Comparison of ENCODE assay signal across 8 cellular contexts in genomic region chr6:170292778-170293164, GRCh38. TPM values are rescaled to one million over a fixed set of nuclear protein-coding genes. Genes with fewer than 3 reads are reported as not detected.
DNase-seq lines count a peak whose midpoint lies in the region; ATAC-seq and TF ChIP-seq lines count a peak whose summit lies in the region.

No MANE protein-coding gene starts in this region.

- H3K27me3 Mint-ChIP-seq in activated naive CD4-positive, alpha-beta T cell treated with anti-CD3 and anti-CD28 coated beads for 36 hours (ENCODE audit: low read depth): peaks cover 51% of the 10 kb centered on the region

- H2AFZ ChIP-seq in PC-3 (ENCODE audit: low read length): peak overlapping the region; percentile 68; the same call in 1 of the 2 replicates

- H3K4me3 Mint-ChIP-seq in activated naive CD4-positive, alpha-beta T cell treated with anti-CD3 and anti-CD28 coated beads for 36 hours: no peak overlapping the region

- H3K9me3 Mint-ChIP-seq in activated naive CD4-positive, alpha-beta T cell treated with anti-CD3 and anti-CD28 coated beads for 36 hours: no peaks in the 10 kb centered on the region

- H3K9ac ChIP-seq in PC-3 (ENCODE audit: low read length): no peak overlapping the region

- H3K9me3 ChIP-seq in PC-3 (ENCODE audit: low read length): no peaks in the 10 kb centered on the region
- H3K9me3 ChIP-seq in thoracic aorta: no peaks in the 10 kb centered on the region

- intact Hi-C loops in activated naive CD4-positive, alpha-beta T cell treated with anti-CD3 and anti-CD28 coated beads for 36 hours (cut with micrococcal nuclease): loop anchor here (1.0 to 10.0 kb wide), 13 partner anchors 115 to 1398 kb away; partner anchors contain the start of genes C6orf120 and WDR27
- intact Hi-C loops in PC-3 (cut with micrococcal nuclease): loop anchor here (1.0 to 5.0 kb wide), 5 partner anchors 114 to 500 kb away; no protein-coding TSS in a partner anchor

- H3K9me2 ChIP-seq in PC-3 (replicated peaks; ENCODE audit: low read length): no peaks in the 10 kb centered on the region

- H3K4me1 Mint-ChIP-seq in activated naive CD4-positive, alpha-beta T cell treated with anti-CD3 and anti-CD28 coated beads for 36 hours (ENCODE audit: low read depth): peaks cover 44% of the 10 kb centered on the region

- peak overlapping the region; percentile 78 for H3K4me2 ChIP-seq in PC-3 (ENCODE audit: low read length)

- H3K36me3 Mint-ChIP-seq in activated naive CD4-positive, alpha-beta T cell treated with anti-CD3 and anti-CD28 coated beads for 36 hours (ENCODE audit: low read depth): peaks cover 3% of the 10 kb centered on the region

- CTCF ChIA-PET in activated naive CD4-positive, alpha-beta T cell treated with anti-CD3 and anti-CD28 coated beads for 36 hours (lab: Charles Lee): interaction anchor here (0.8 to 2.8 kb wide), 4 partner anchors 11 to 302 kb away, joined by 3 to 15 read pairs (median 9); partner anchors contain the start of gene FAM120B
- CTCF ChIA-PET in PC-3 (lab: Charles Lee): interaction anchor here (0.6 to 2.1 kb wide), 4 partner anchors 16 to 512 kb away, joined by 4 to 12 read pairs (median 4); no protein-coding TSS in a partner anchor

- no peaks in the 10 kb centered on the region for H3K79me2 ChIP-seq in PC-3 (ENCODE audit: low read length)

- DNase-seq in activated naive CD4-positive, alpha-beta T cell treated with anti-CD3 and anti-CD28 coated beads for 36 hours: peak; percentile 43
- DNase-seq in activated naive CD4-positive, alpha-beta T cell treated with Interleukin-2 at 50 U/mL for 16 hours: no peak
- peak; percentile 53 for DNase-seq in PC-3
- DNase-seq in globus pallidus (ENCODE audit: low spot score): peak; percentile 79
- no peak for DNase-seq in thoracic aorta (ENCODE audit: low spot score)
- no peak for DNase-seq in GM03348 (ENCODE audit: low spot score)

- TF ChIP-seq CTCF in PC-3 (conservative IDR thresholded peaks at IDR 0.05; ENCODE audit: low read depth, low read length) (peak; percentile 53), thoracic aorta (IDR thresholded peaks at IDR 0.05) (peak; percentile 19)

- peaks cover 50% of the 10 kb centered on the region for H3K27me3 ChIP-seq in PC-3 (ENCODE audit: low read length)
- peaks cover 10% of the 10 kb centered on the region for H3K27me3 ChIP-seq in thoracic aorta (replicated peaks; ENCODE audit: insufficient read depth)

- H3F3A ChIP-seq in PC-3 (ENCODE audit: low read length, unreplicated experiment): no peaks in the 10 kb centered on the region

- BruUV-seq in PC-3 (replicated peaks; lab: Mats Ljungman, UMichigan): no TSS peak

- H3K36me3 ChIP-seq in PC-3 (ENCODE audit: low read depth, low read length) (no peaks in the 10 kb centered on the region), thoracic aorta (no peaks in the 10 kb centered on the region)

- H3K4me3 ChIP-seq in PC-3 (ENCODE audit: low read length) (peak overlapping the region; percentile 38), thoracic aorta (peak overlapping the region; percentile 22)

- POLR2A ChIA-PET in PC-3 (lab: Charles Lee; ENCODE audit: unreplicated experiment): interaction anchor here (0.5 to 0.6 kb wide), 2 partner anchors 13 to 541 kb away, joined by 3 to 5 read pairs; partner anchors contain the start of genes DYNLT2 and ERMARD

- ATAC-seq in PC-3 (peak; percentile 20), thoracic aorta (ENCODE audit: insufficient number of reproducible peaks, low FRiP score, low read depth) (no peak), GM19351 (IDR thresholded peaks at IDR 0.05; ENCODE audit: unreplicated experiment) (no peak), HG02610 (IDR thresholded peaks at IDR 0.05; ENCODE audit: unreplicated experiment) (no peak)

- H3K4me1 ChIP-seq in PC-3 (ENCODE audit: insufficient read depth, low read length): peaks cover 10% of the 10 kb centered on the region
- H3K4me1 ChIP-seq in thoracic aorta (ENCODE audit: control insufficient read depth in 1 of 2, low read depth in 2 of 2): peaks cover 24 to 64% of the 10 kb centered on the region in 2 donors

- no peaks in the 10 kb centered on the region for H4K20me1 ChIP-seq in PC-3 (ENCODE audit: low read length)

- H3K27ac ChIP-seq in PC-3 (ENCODE audit: low read length) (no peak overlapping the region), thoracic aorta (no peak overlapping the region)

- no peak overlapping the region for H3K27ac Mint-ChIP-seq in activated naive CD4-positive, alpha-beta T cell treated with anti-CD3 and anti-CD28 coated beads for 36 hours

RNA-seq across cellular contexts. Expression of gene DLL1, which starts 1.9 kb away (rescaled TPM):
- 1 to 10 TPM; 3.2 to 3.5 TPM for total RNA-seq in activated naive CD4-positive, alpha-beta T cell treated with anti-CD3 and anti-CD28 coated beads for 36 hours
- total RNA-seq in PC-3 (2014; rRNA removed): 0.84 and 1.2 TPM in 2 replicates
- total RNA-seq in thoracic aorta: 10 to 100 TPM in 1 of 2 donors, 1 to 10 TPM in 1; 6.1 to 12.6 TPM

RNA-seq across cellular contexts. Expression of gene FAM120B, which starts 13.8 kb away (rescaled TPM):
- 10 to 100 TPM; 15.5 to 16.1 TPM for total RNA-seq in activated naive CD4-positive, alpha-beta T cell treated with anti-CD3 and anti-CD28 coated beads for 36 hours
- total RNA-seq in PC-3 (2014; rRNA removed) (8.7 and 11.5 TPM in 2 replicates), thoracic aorta (10 to 100 TPM; 21.0 to 24.1 TPM)

Comparison
In these comparisons a context has a peak if more than half of its experiments do, and no peak if none do; other contexts are left out.
1. DNase-seq: peak in activated naive CD4-positive, alpha-beta T cell treated with anti-CD3 and anti-CD28 coated beads for 36 hours (single experiment), PC-3 (single experiment) and globus pallidus (single experiment); none in activated naive CD4-positive, alpha-beta T cell treated with Interleukin-2 at 50 U/mL for 16 hours (single experiment), thoracic aorta (single experiment) and GM03348 (single experiment).